In the genomic region with DNA sequence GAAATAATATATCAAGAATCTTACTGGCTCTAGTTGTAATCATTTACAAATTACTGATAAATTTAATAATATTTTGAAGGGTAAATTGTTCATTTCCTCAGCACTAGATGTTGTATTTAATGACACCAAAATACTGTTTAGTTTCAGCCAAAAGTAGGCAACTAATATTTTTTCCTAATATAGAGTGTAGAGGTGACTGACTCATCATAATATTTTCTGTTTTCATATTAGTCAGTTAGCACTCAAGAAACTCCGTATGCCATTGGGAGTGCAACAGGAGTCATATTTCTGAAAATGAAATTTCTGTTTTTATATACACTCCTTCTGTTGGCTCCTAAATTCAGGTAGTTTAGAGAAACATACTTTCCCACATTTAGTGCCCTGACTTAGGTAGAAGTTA, we compare ENCODE assay signal across 11 cellular contexts. TPM values are rescaled to one million over a fixed set of nuclear protein-coding genes. Genes with fewer than 3 reads are reported as not detected.
DNase-seq lines count a peak whose midpoint lies in the region; ATAC-seq and TF ChIP-seq lines count a peak whose summit lies in the region.
"Had no signal": no experiment of that assay in that cellular context is flagged by ENCODE, and none has a peak within 500 bp of the region (broad histone marks: within the 10 kb centered on the region; RNA-seq: fewer than 3 reads in every experiment).

No MANE protein-coding gene starts in this region.

- 89 to 90% methylated on average over 1 of the region's 1 CpG for WGBS in body of pancreas, 2 donors

- H3K27me3 Mint-ChIP-seq in natural killer cell treated with Interleukin-12 subunit alpha and Interleukin-12 subunit beta and Interleukin-15 and Interleukin-18, amount 100 ng/mL, for 72 hours = no peaks in the 10 kb centered on the region

- H3K4me3 ChIP-seq in body of pancreas = no peak overlapping the region

- H3K36me3 ChIP-seq in body of pancreas (replicated peaks in 1 of 2; ENCODE audit: insufficient read depth in 1 of 2, low read depth in 2 of 2) = no peaks in the 10 kb centered on the region

- intact Hi-C loops in body of pancreas (cut with DNase I) = no loop called here

- no peak overlapping the region for H3K27ac Mint-ChIP-seq in natural killer cell treated with Interleukin-12 subunit alpha and Interleukin-12 subunit beta and Interleukin-15 and Interleukin-18, amount 100 ng/mL, for 72 hours

- H3K27ac ChIP-seq in epithelial cell of prostate = peak overlapping the region; percentile 81
- H3K27ac ChIP-seq in body of pancreas = no peak overlapping the region

- H3K4me1 Mint-ChIP-seq in natural killer cell treated with Interleukin-12 subunit alpha and Interleukin-12 subunit beta and Interleukin-15 and Interleukin-18, amount 100 ng/mL, for 72 hours (ENCODE audit: low read depth in 2 of 2) = no peaks in the 10 kb centered on the region

- H3K36me3 Mint-ChIP-seq in natural killer cell treated with Interleukin-12 subunit alpha and Interleukin-12 subunit beta and Interleukin-15 and Interleukin-18, amount 100 ng/mL, for 72 hours = no peaks in the 10 kb centered on the region

- H3K27me3 ChIP-seq in body of pancreas = no peaks in the 10 kb centered on the region

- no peak for TF ChIP-seq CTCF in body of pancreas (IDR thresholded peaks at IDR 0.05)

- TF ChIP-seq POLR2A in body of pancreas (IDR thresholded peaks at IDR 0.05) = no peak

- DNase-seq in epithelial cell of prostate (ENCODE audit: low read depth, low spot score) = no peak
- DNase-seq in body of pancreas = no peak
- DNase-seq in natural killer cell treated with Interleukin-12 subunit alpha and Interleukin-12 subunit beta and Interleukin-15 and Interleukin-18, amount 100 ng/mL, for 72 hours (ENCODE audit: low spot score) = no peak
- no peak for DNase-seq in NCI-H1105 treated with DMSO at 0.1 percent for 48 hours (lab: John Stamatoyannopoulos, UW)
- DNase-seq in NK-92 treated with Interleukin-12 subunit alpha and Interleukin-12 subunit beta, amount 100 ng/mL, for 24 hours (lab: John Stamatoyannopoulos, UW) = no peak
- DNase-seq: effector CD8-positive, alpha-beta T cell; islet precursor cell; NCI-H1694 had no signal

- H3K9me3 Mint-ChIP-seq in natural killer cell treated with Interleukin-12 subunit alpha and Interleukin-12 subunit beta and Interleukin-15 and Interleukin-18, amount 100 ng/mL, for 72 hours = no peaks in the 10 kb centered on the region

- ATAC-seq in GM18511 (IDR thresholded peaks at IDR 0.05; ENCODE audit: unreplicated experiment) = peak; percentile 95
- peak; percentile 91 for ATAC-seq in GM21737 (IDR thresholded peaks at IDR 0.05; ENCODE audit: unreplicated experiment)
- ATAC-seq in HG03354 (IDR thresholded peaks at IDR 0.05; ENCODE audit: poor library complexity, severe bottlenecking, unreplicated experiment) = peak; percentile 83
- no peak for ATAC-seq in body of pancreas
- no peak for ATAC-seq in natural killer cell treated with Interleukin-12 subunit alpha and Interleukin-12 subunit beta and Interleukin-15 and Interleukin-18, amount 100 ng/mL, for 72 hours

- no peak overlapping the region for H3K4me3 Mint-ChIP-seq in natural killer cell treated with Interleukin-12 subunit alpha and Interleukin-12 subunit beta and Interleukin-15 and Interleukin-18, amount 100 ng/mL, for 72 hours

- no peaks in the 10 kb centered on the region for H3K4me1 ChIP-seq in body of pancreas

- H3K9me3 ChIP-seq in body of pancreas = no peaks in the 10 kb centered on the region

RNA-seq across cellular contexts. Expression of gene PTPN13, which starts 36.6 kb away (rescaled TPM):
- 10 to 100 TPM in 1 of 2 donors, 1 to 10 TPM in 1; 9.1 to 26.7 TPM for total RNA-seq in body of pancreas
- total RNA-seq in natural killer cell treated with Interleukin-12 subunit alpha and Interleukin-12 subunit beta and Interleukin-15 and Interleukin-18, amount 100 ng/mL, for 72 hours = 1 to 10 TPM; 1.5 to 2.1 TPM

Comparison
In these comparisons a context has a peak if more than half of its experiments do, and no peak if none do; other contexts are left out.
1. ATAC-seq: peak in GM18511 (single experiment), GM21737 (single experiment) and HG03354 (single experiment); none in body of pancreas (single experiment) and natural killer cell treated with Interleukin-12 subunit alpha and Interleukin-12 subunit beta and Interleukin-15 and Interleukin-18, amount 100 ng/mL, for 72 hours (0 of 2).